ENCODE assay signal across 8 cellular contexts in genomic region chr1:161098161-161099068, GRCh38. TPM values are rescaled to one million over a fixed set of nuclear protein-coding genes. Genes with fewer than 3 reads are reported as not detected.
A peak's percentile ranks its signal among the peaks of the same experiment; 100 is the strongest.
DNase-seq lines count a peak whose midpoint lies in the region; ATAC-seq and TF ChIP-seq lines count a peak whose summit lies in the region.

TSS of gene KLHDC9 (plus strand) at chr1:161098361. CDS start at chr1:161098536, 175 bp downstream.

- peaks cover 6% of the 10 kb centered on the region for H3K36me3 Mint-ChIP-seq in natural killer cell

- peaks cover 22% of the 10 kb centered on the region in 2 donors for H3K4me1 Mint-ChIP-seq in natural killer cell
- H3K4me1 Mint-ChIP-seq in stimulated activated naive CD8-positive, alpha-beta T cell treated with anti-CD3 and anti-CD28 coated beads, Interleukin-15, amount 100 ng/mL, for 72 hours, result peaks cover 50% of the 10 kb centered on the region

- TF ChIP-seq CTCF in natural killer cell (IDR thresholded peaks at IDR 0.05), result no peak

- DNase-seq in AG08396 (ENCODE audit: low spot score) (peak; percentile 88), NCI-H82 (lab: John Stamatoyannopoulos, UW) (peak; percentile 95), fibroblast of peridontal ligament (ENCODE audit: extremely low read depth) (peak; percentile 60), natural killer cell (peak; percentile 59)
- DNase-seq in activated T-helper 9 cell treated with anti-CD3 and anti-CD28 coated beads, Interleukin-2, amount 50 U/mL, for 16 hours (ENCODE audit: low read depth), result peak; percentile 47
- DNase-seq in stimulated activated naive CD8-positive, alpha-beta T cell treated with anti-CD3 and anti-CD28 coated beads, Interleukin-15, amount 100 ng/mL, for 72 hours, result peak; percentile 82 to 92

- peak within 1 kb of the TSS; percentile 97 for H3K4me3 Mint-ChIP-seq in natural killer cell
- H3K4me3 Mint-ChIP-seq in stimulated activated naive CD8-positive, alpha-beta T cell treated with anti-CD3 and anti-CD28 coated beads, Interleukin-15, amount 100 ng/mL, for 72 hours, result peak within 1 kb of the TSS; percentile 92 to 95

- intact Hi-C loops in natural killer cell (cut with micrococcal nuclease), result loop anchor here (5.0 kb wide), 2 partner anchors 101 to 331 kb away; no protein-coding TSS in a partner anchor

- peak within 1 kb of the TSS; percentile 97 to 100 for H3K27ac Mint-ChIP-seq in natural killer cell
- H3K27ac Mint-ChIP-seq in stimulated activated naive CD8-positive, alpha-beta T cell treated with anti-CD3 and anti-CD28 coated beads, Interleukin-15, amount 100 ng/mL, for 72 hours, result peak within 1 kb of the TSS; percentile 95

- peak; percentile 80 for ATAC-seq in GM19023 (IDR thresholded peaks at IDR 0.05; ENCODE audit: unreplicated experiment)
- ATAC-seq in HG03159 (IDR thresholded peaks at IDR 0.05; ENCODE audit: unreplicated experiment), result peak; percentile 64
- peak; percentile 57 to 80 (median 71) for ATAC-seq in natural killer cell
- ATAC-seq in stimulated activated naive CD8-positive, alpha-beta T cell treated with anti-CD3 and anti-CD28 coated beads, Interleukin-15, amount 100 ng/mL, for 72 hours, result peak; percentile 93

- peaks cover 2 to 3% of the 10 kb centered on the region in 2 donors for H3K9me3 Mint-ChIP-seq in natural killer cell
- no peaks in the 10 kb centered on the region for H3K9me3 Mint-ChIP-seq in stimulated activated naive CD8-positive, alpha-beta T cell treated with anti-CD3 and anti-CD28 coated beads, Interleukin-15, amount 100 ng/mL, for 72 hours

- peaks cover 0 to 11% of the 10 kb centered on the region in 2 donors for H3K27me3 Mint-ChIP-seq in natural killer cell (ENCODE audit: low read depth in 2 of 2)
- H3K27me3 Mint-ChIP-seq in stimulated activated naive CD8-positive, alpha-beta T cell treated with anti-CD3 and anti-CD28 coated beads, Interleukin-15, amount 100 ng/mL, for 72 hours, result no peaks in the 10 kb centered on the region

RNA-seq across cellular contexts. Expression of gene KLHDC9, which starts in this region (rescaled TPM):
- under 1 TPM in 2 of 3 donors, not detected in 1; 0.49 to 0.50 TPM for total RNA-seq in natural killer cell

Comparison
In these comparisons a context has a peak if more than half of its experiments do, and no peak if none do; other contexts are left out.
1. Peak in every context shown above with its lines: DNase-seq and ATAC-seq.
2. Peak in DNase-seq and ATAC-seq in natural killer cell; RNA of the gene not detected or under 1 TPM.